In the genomic region with DNA sequence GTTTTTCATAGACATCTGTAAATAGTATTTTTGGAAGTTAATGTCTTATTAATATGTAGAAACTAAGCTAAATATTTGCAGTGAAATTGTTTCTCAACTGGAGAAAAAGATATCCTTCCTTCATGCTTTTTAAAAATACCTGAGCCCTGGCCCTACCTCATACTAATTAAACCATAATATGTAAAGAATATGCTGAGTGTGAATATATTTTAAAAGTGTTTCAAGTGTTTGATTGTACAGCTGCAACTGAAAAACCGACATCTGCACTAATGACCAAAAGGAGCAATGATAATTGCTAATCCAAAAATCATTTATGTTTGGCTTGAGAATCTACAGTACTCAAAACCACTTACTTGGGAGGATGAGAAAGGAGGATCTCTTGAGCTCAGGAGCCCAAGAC, we compare ENCODE assay signal across 29 cellular contexts.
"Had no signal": no experiment of that assay in that cellular context is flagged by ENCODE, and none has a peak within 500 bp of the region (broad histone marks: within the 10 kb centered on the region; RNA-seq: fewer than 3 reads in every experiment).

No MANE protein-coding gene starts in this region.

- H3K27me3 ChIP-seq: ascending aorta, breast epithelium, cardiac muscle cell, colonic mucosa, esophagus squamous epithelium, gastroesophageal sphincter, heart right ventricle, hepatocyte had no signal

- H3K36me3 ChIP-seq: breast epithelium had no signal

- H2AFZ ChIP-seq: hepatocyte had no signal

- H3K4me1 ChIP-seq: ascending aorta, breast epithelium, colonic mucosa, esophagus squamous epithelium, gastroesophageal sphincter, heart right ventricle had no signal

- H3K79me2 ChIP-seq: hepatocyte had no signal

- H3K27ac ChIP-seq: ascending aorta, breast epithelium, cardiac muscle cell, colonic mucosa, epithelial cell of prostate, esophagus squamous epithelium, gastroesophageal sphincter, heart right ventricle, hepatocyte had no signal

- DNase-seq: activated CD4-positive, alpha-beta memory T cell treated with anti-CD3 and anti-CD28 coated beads, Interleukin-2, amount 10 ng/mL, durations not matched to agents 7 days and 5 days; activated CD4-positive, alpha-beta T cell treated with anti-CD3 and anti-CD28 coated beads for 36 hours; activated CD4-positive, alpha-beta T cell treated with anti-CD3 and anti-CD28 coated beads, Interleukin-2, amount 10 ng/mL, durations not matched to agents 24 days and 14 days; activated CD4-positive, CD25-positive, alpha-beta regulatory T cell; activated CD4-positive, CD25-positive, alpha-beta regulatory T cell treated with anti-CD3 and anti-CD28 coated beads, Interleukin-2, amount 50 U/mL, for 72 hours; activated CD8-positive, alpha-beta memory T cell treated with anti-CD3 and anti-CD28 coated beads, Interleukin-2, amount 50 U/mL, for 48 hours; activated gamma-delta T cell; activated naive CD4-positive, alpha-beta T cell; activated naive CD4-positive, alpha-beta T cell treated with anti-CD3 and anti-CD28 coated beads, Interleukin-2, amount 10 ng/mL, durations not matched to agents 7 days and 5 days; activated naive CD8-positive, alpha-beta T cell treated with anti-CD3 and anti-CD28 coated beads, Interleukin-2, amount 10 ng/mL, durations not matched to agents 7 days and 5 days; activated T-cell treated with anti-CD3 and anti-CD28 coated beads for 4 hours; activated T-cell treated with anti-CD3 and anti-CD28 coated beads, Interleukin-2, amount 50 U/mL, for 24 hours; activated T-cell treated with anti-CD3 and anti-CD28 coated beads, Interleukin-2, amount 50 U/mL, for 72 hours; central memory CD4-positive, alpha-beta T cell; cerebellar nuclear complex; colonic mucosa; effector CD8-positive, alpha-beta T cell; esophagus squamous epithelium; foreskin melanocyte; heart right ventricle had no signal

- H3K9me3 ChIP-seq: ascending aorta, breast epithelium, colonic mucosa, esophagus squamous epithelium, gastroesophageal sphincter, heart right ventricle had no signal

- H3K4me2 ChIP-seq: hepatocyte had no signal

- ATAC-seq: activated CD4-positive, alpha-beta T cell treated with anti-CD3 and anti-CD28 coated beads for 36 hours; activated naive CD4-positive, alpha-beta T cell treated with anti-CD3 and anti-CD28 coated beads, Interleukin-2, amount 50 U/mL, for 72 hours; activated T-cell treated with anti-CD3 and anti-CD28 coated beads, Interleukin-2, amount 50 U/mL, for 72 hours; gastroesophageal sphincter; heart right ventricle had no signal

- H3K4me3 ChIP-seq: ascending aorta, breast epithelium, cardiac muscle cell, colonic mucosa, esophagus squamous epithelium, gastroesophageal sphincter, heart right ventricle, hepatocyte had no signal

- FAIRE-seq: endometrium, endothelial cell of umbilical vein had no signal
